15 cellular contexts compared by ENCODE assay signal in genomic region chr6:160254467-160255312, GRCh38. TPM values are rescaled to one million over a fixed set of nuclear protein-coding genes. Genes with fewer than 3 reads are reported as not detected.
DNase-seq lines count a peak whose midpoint lies in the region; TF ChIP-seq lines count a peak whose summit lies in the region.
"Had no signal": no experiment of that assay in that cellular context is flagged by ENCODE, and none has a peak within 500 bp of the region (broad histone marks: within the 10 kb centered on the region; RNA-seq: fewer than 3 reads in every experiment).

No MANE protein-coding gene starts in this region.

- in situ Hi-C loops in transverse colon (cut with MboI; ENCODE audit: low pct_ligation_motif_present in 1 of 4, low pct_unique_long_range_greater_than_20kb in 1 of 4, low sequenced_read_pairs in 3 of 4) = no loop called here

- no peaks in the 10 kb centered on the region for H3K27me3 ChIP-seq in transverse colon
- H3K27me3 ChIP-seq in MM.1S (replicated peaks; ENCODE audit: insufficient read depth, low read length) = no peaks in the 10 kb centered on the region

- H3K4me3 ChIP-seq in HEK293 (ENCODE audit: low read depth, low read length) (no peak overlapping the region), transverse colon (no peak overlapping the region), MM.1S (ENCODE audit: low read length) (no peak overlapping the region)
- H3K4me3 ChIP-seq: prostate gland had no signal

- no peak overlapping the region for H3K4me2 ChIP-seq in MM.1S (ENCODE audit: low read depth, low read length)

- H3K9ac ChIP-seq in MM.1S (ENCODE audit: low read length) = no peak overlapping the region

- TF ChIP-seq CTCF in HEK293 (tag by site-specific recombination; IDR thresholded peaks at IDR 0.05) = no peak
- TF ChIP-seq CTCF in transverse colon (IDR thresholded peaks at IDR 0.05) = peak in 3 of 5 experiments; percentile 17 to 55 (median 33)
- TF ChIP-seq CTCF in MM.1S (IDR thresholded peaks at IDR 0.05; ENCODE audit: low read length) = no peak

- no peaks in the 10 kb centered on the region for H3F3A ChIP-seq in MM.1S (ENCODE audit: insufficient read depth, low read length)

- no peak for TF ChIP-seq EP300 in transverse colon (IDR thresholded peaks at IDR 0.05; ENCODE audit: low read depth)

- POLR2A ChIA-PET in HEK293 (lab: Yijun Ruan, JAX) = no interaction called here

- CTCF ChIA-PET in HEK293 (lab: Yijun Ruan, JAX) = interaction anchor here (0.7 kb wide), 1 partner anchor 470 kb away, joined by 3 read pairs; no protein-coding TSS in a partner anchor

- H4K20me1 ChIP-seq in MM.1S (ENCODE audit: insufficient read depth, low read length) = no peaks in the 10 kb centered on the region

- intact Hi-C loops in transverse colon (cut with DNase I; ENCODE audit: low total_unique reads) = no loop called here

- H3K4me1 ChIP-seq in HEK293 (ENCODE audit: control insufficient read depth, insufficient read depth, low read length) (no peaks in the 10 kb centered on the region), transverse colon (peaks cover 0 to 19% (median 0%) of the 10 kb centered on the region in 4 donors), MM.1S (ENCODE audit: low read length) (no peaks in the 10 kb centered on the region)
- H3K4me1 ChIP-seq: prostate gland had no signal

- H3K9me2 ChIP-seq in MM.1S (replicated peaks; ENCODE audit: insufficient read depth, low read length) = no peaks in the 10 kb centered on the region

- H2AFZ ChIP-seq in MM.1S (ENCODE audit: low read length) = no peak overlapping the region

- TF ChIP-seq POLR2A in transverse colon (IDR thresholded peaks at IDR 0.05) = no peak

- 38 to 40% methylated on average over 5 to 7 of the region's 7 CpGs for WGBS in transverse colon (ENCODE audit: low coverage in 1 of 2), 2 donors

- H3K36me3 ChIP-seq in HEK293 (ENCODE audit: control insufficient read depth in 2 of 2, insufficient read depth in 1 of 2, low read length in 2 of 2) (no peaks in the 10 kb centered on the region), transverse colon (no peaks in the 10 kb centered on the region), MM.1S (replicated peaks; ENCODE audit: insufficient read depth, low read length) (no peaks in the 10 kb centered on the region)
- H3K36me3 ChIP-seq: prostate gland had no signal

- DNase-seq in SW480 (ENCODE audit: low spot score) (peak; percentile 69), kidney tubule cell (ENCODE audit: low spot score) (peak; percentile 100), transverse colon (peak; percentile 70), NCI-H2107 treated with DMSO at 0.1 percent for 48 hours (lab: John Stamatoyannopoulos, UW; ENCODE audit: unreplicated experiment) (no peak), MM.1S (no peak), DMS153 (lab: John Stamatoyannopoulos, UW) (no peak)
- DNase-seq: activated CD8-positive, alpha-beta memory T cell treated with anti-CD3 and anti-CD28 coated beads, Interleukin-2, amount 10 ng/mL, durations not matched to agents 7 days and 5 days; effector CD4-positive, alpha-beta T cell; Kasumi-1; NCI-H1694 treated with DMSO at 0.1 percent for 48 hours; NCI-H524; SW 1271 had no signal

- H3K9me3 ChIP-seq in HEK293 (ENCODE audit: control insufficient read depth, insufficient read depth, low read depth, low read length) (no peaks in the 10 kb centered on the region), transverse colon (no peaks in the 10 kb centered on the region), MM.1S (replicated peaks; ENCODE audit: insufficient read depth, low read length) (no peaks in the 10 kb centered on the region)
- H3K9me3 ChIP-seq: prostate gland had no signal

- H3K27ac ChIP-seq in HEK293 (ENCODE audit: extremely low read depth, low read depth, low read length) = no peak overlapping the region
- peak overlapping the region in 3 of 4 donors; percentile 6 to 49 (median 18) for H3K27ac ChIP-seq in transverse colon
- H3K27ac ChIP-seq in MM.1S (ENCODE audit: low read length) = no peak overlapping the region
- H3K27ac ChIP-seq: C4-2B, prostate gland had no signal

- H3K79me2 ChIP-seq in MM.1S (ENCODE audit: low read length) = no peaks in the 10 kb centered on the region

TF ChIP-seq in HEK293, 187 proteins besides CTCF, POLR2A, EP300 and RAD21:
- TF ChIP-seq ZFP41 (tag by site-specific recombination; IDR thresholded peaks at IDR 0.05; ENCODE audit: borderline replicate concordance) = no peak
- TF ChIP-seq ZNF768 (tag by site-specific recombination; IDR thresholded peaks at IDR 0.05) = no peak
- peak; percentile 28; the same call in 1 of the 2 replicates for TF ChIP-seq ZFHX2 (tag by site-specific recombination; conservative IDR thresholded peaks at IDR 0.05)
- TF ChIP-seq ZBTB1 (tag by site-specific recombination; IDR thresholded peaks at IDR 0.05) = no peak
- no peak for TF ChIP-seq OVOL3 (tag by site-specific recombination; IDR thresholded peaks at IDR 0.05)
- peak; percentile 79 for TF ChIP-seq SCRT2 (tag by site-specific recombination; IDR thresholded peaks at IDR 0.05)
- TF ChIP-seq ZIC2 (tag by site-specific recombination; IDR thresholded peaks at IDR 0.05) = peak; percentile 51
- no peak for TF ChIP-seq ZNF19 (tag by site-specific recombination; IDR thresholded peaks at IDR 0.05; ENCODE audit: low read depth)
- no peak for TF ChIP-seq KLF16 (tag by site-specific recombination; IDR thresholded peaks at IDR 0.05)
- no peak for TF ChIP-seq ZNF404 (tag by site-specific recombination; IDR thresholded peaks at IDR 0.05)
TF ChIP-seq in HEK293: peak in this region for 3.

RNA-seq across cellular contexts. Expression of gene SLC22A2, which starts 3.9 kb away (rescaled TPM):
- not detected for total RNA-seq in transverse colon
- total RNA-seq: activated CD8-positive, alpha-beta memory T cell treated with anti-CD3 and anti-CD28 coated beads, Interleukin-2, amount 10 ng/mL, durations not matched to agents 7 days and 5 days; prostate gland had no signal

Comparison
In these comparisons a context has a peak if more than half of its experiments do, and no peak if none do; other contexts are left out.
1. H3K27ac ChIP-seq: peak in transverse colon (3 of 4); none in HEK293 (single experiment) and MM.1S (single experiment).
2. CTCF ChIP-seq: peak in transverse colon (3 of 5); none in HEK293 (single experiment) and MM.1S (single experiment).
3. DNase-seq: peak in SW480 (single experiment), kidney tubule cell (single experiment) and transverse colon (single experiment); none in NCI-H2107 treated with DMSO at 0.1 percent for 48 hours (single experiment), MM.1S (single experiment) and DMS153 (single experiment).